8 cellular contexts compared by ENCODE assay signal in the genomic region with DNA sequence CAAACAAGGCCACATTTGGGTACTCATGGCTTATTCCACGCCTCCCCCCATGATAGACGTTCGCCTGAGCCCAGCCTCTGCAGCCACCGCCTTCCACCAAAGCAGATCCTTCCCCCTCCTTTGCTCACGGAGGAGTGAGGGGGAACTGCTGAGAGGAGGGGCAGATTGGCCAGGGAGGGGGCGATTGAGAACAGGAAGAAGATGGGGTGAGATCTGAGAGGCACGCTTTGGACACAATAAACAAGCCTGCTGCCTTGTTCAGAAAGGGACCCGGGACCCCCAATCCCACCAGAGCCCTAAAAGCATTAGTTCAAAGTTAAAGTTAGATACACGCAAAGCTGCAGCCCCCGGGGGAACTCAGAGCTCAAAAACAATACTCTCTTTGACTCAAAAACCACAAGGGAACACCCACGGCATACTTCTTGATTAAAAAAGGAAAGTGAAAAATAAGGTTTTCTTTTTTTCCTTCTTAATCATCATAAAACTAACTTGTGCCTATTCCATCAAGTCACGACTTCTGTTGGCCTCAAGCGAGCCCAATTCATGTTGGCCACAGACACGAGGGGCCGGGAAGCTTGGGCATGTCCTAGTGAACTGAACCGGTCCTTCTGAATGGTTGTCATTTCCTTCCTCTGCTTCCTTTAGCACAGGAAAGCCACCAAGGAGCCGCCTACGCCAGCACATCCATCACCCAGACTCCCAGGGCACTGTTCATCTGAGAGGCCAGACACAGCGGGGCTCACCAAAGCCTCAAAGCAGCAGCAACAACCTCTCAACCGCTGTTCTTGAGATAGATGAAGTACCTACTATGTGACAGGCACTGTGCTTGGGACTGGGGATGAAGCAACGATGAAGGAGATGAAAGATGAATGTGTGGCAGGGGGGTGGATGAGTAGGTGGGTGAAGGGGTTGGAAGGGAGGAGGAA.
DNase-seq lines count a peak whose midpoint lies in the region; ATAC-seq lines count a peak whose summit lies in the region.

No MANE protein-coding gene starts in this region.

- no peaks in the 10 kb centered on the region for H3K9me3 ChIP-seq in BLaER1 treated with 17β-estradiol and CSF1 and Interleukin-3, amounts not matched to agents 10 nM and 100 nM (replicated peaks in 1 of 11)

- ATAC-seq in HG02759 (IDR thresholded peaks at IDR 0.05; ENCODE audit: unreplicated experiment) (peak; percentile 46), GM21447 (IDR thresholded peaks at IDR 0.05; ENCODE audit: unreplicated experiment) (no peak), GM18907 (IDR thresholded peaks at IDR 0.05; ENCODE audit: unreplicated experiment) (no peak)
- peak; percentile 49 for ATAC-seq in stimulated activated effector memory CD8-positive, alpha-beta T cell treated with anti-CD3 and anti-CD28 coated beads, Interleukin-12 subunit alpha, Interleukin-12 subunit beta, amount 100 ng/mL, for 72 hours

- H3K36me3 Mint-ChIP-seq in stimulated activated effector memory CD8-positive, alpha-beta T cell treated with anti-CD3 and anti-CD28 coated beads, Interleukin-12 subunit alpha, Interleukin-12 subunit beta, amount 100 ng/mL, for 72 hours: peaks cover 62% of the 10 kb centered on the region

- peak overlapping the region in 10 of 11 experiments; percentile 51 to 91 (median 84); a peak in 20 of 22 replicates for H3K27ac ChIP-seq in BLaER1 treated with 17β-estradiol and CSF1 and Interleukin-3, amounts not matched to agents 10 nM and 100 nM

- H3K4me3 ChIP-seq in BLaER1 treated with 17β-estradiol and CSF1 and Interleukin-3, amounts not matched to agents 10 nM and 100 nM: peak overlapping the region in 8 of 10 experiments; percentile 15 to 60 (median 36); a peak in 13 of 20 replicates

- H4K20me1 ChIP-seq in BLaER1 treated with 17β-estradiol and CSF1 and Interleukin-3, amounts not matched to agents 10 nM and 100 nM: no peaks in the 10 kb centered on the region; a peak in 1 of 22 replicates

- H3K9me3 Mint-ChIP-seq in stimulated activated effector memory CD8-positive, alpha-beta T cell treated with anti-CD3 and anti-CD28 coated beads, Interleukin-12 subunit alpha, Interleukin-12 subunit beta, amount 100 ng/mL, for 72 hours: no peaks in the 10 kb centered on the region

- peak; percentile 70 for DNase-seq in activated CD4-positive, alpha-beta T cell treated with anti-CD3 and anti-CD28 coated beads for 48 hours
- DNase-seq in foreskin melanocyte (peak; percentile 100), superior temporal gyrus (ENCODE audit: extremely low spot score) (no peak)
- DNase-seq in stimulated activated effector memory CD8-positive, alpha-beta T cell treated with anti-CD3 and anti-CD28 coated beads, Interleukin-12 subunit alpha, Interleukin-12 subunit beta, amount 100 ng/mL, for 72 hours (ENCODE audit: low spot score in 2 of 2): peak; percentile 26 to 78

- no peaks in the 10 kb centered on the region for H3K36me3 ChIP-seq in BLaER1 treated with 17β-estradiol and CSF1 and Interleukin-3, amounts not matched to agents 10 nM and 100 nM

- H3K27ac Mint-ChIP-seq in stimulated activated effector memory CD8-positive, alpha-beta T cell treated with anti-CD3 and anti-CD28 coated beads, Interleukin-12 subunit alpha, Interleukin-12 subunit beta, amount 100 ng/mL, for 72 hours: peak overlapping the region; percentile 72

- peaks cover 76 to 87% (median 84%) of the 10 kb centered on the region in 10 experiments for H3K4me1 ChIP-seq in BLaER1 treated with 17β-estradiol and CSF1 and Interleukin-3, amounts not matched to agents 10 nM and 100 nM

- peak overlapping the region; percentile 52 for H3K4me3 Mint-ChIP-seq in stimulated activated effector memory CD8-positive, alpha-beta T cell treated with anti-CD3 and anti-CD28 coated beads, Interleukin-12 subunit alpha, Interleukin-12 subunit beta, amount 100 ng/mL, for 72 hours

- peak overlapping the region; percentile 83 to 96 (median 93) for H3K4me2 ChIP-seq in BLaER1 treated with 17β-estradiol and CSF1 and Interleukin-3, amounts not matched to agents 10 nM and 100 nM

- no peaks in the 10 kb centered on the region for H3K27me3 ChIP-seq in BLaER1 treated with 17β-estradiol and CSF1 and Interleukin-3, amounts not matched to agents 10 nM and 100 nM

- peaks cover 96% of the 10 kb centered on the region for H3K4me1 Mint-ChIP-seq in stimulated activated effector memory CD8-positive, alpha-beta T cell treated with anti-CD3 and anti-CD28 coated beads, Interleukin-12 subunit alpha, Interleukin-12 subunit beta, amount 100 ng/mL, for 72 hours

- H3K9ac ChIP-seq in BLaER1 treated with 17β-estradiol and CSF1 and Interleukin-3, amounts not matched to agents 10 nM and 100 nM: peak overlapping the region in 9 of 11 experiments; percentile 55 to 79 (median 71); a peak in 19 of 22 replicates

Comparison
In these comparisons a context has a peak if more than half of its experiments do, and no peak if none do; other contexts are left out.
1. ATAC-seq: peak in HG02759 (single experiment) and stimulated activated effector memory CD8-positive, alpha-beta T cell treated with anti-CD3 and anti-CD28 coated beads, Interleukin-12 subunit alpha, Interleukin-12 subunit beta, amount 100 ng/mL, for 72 hours (single experiment); none in GM21447 (single experiment) and GM18907 (single experiment).